ENCODE assay signal across 8 cellular contexts in the genomic region with DNA sequence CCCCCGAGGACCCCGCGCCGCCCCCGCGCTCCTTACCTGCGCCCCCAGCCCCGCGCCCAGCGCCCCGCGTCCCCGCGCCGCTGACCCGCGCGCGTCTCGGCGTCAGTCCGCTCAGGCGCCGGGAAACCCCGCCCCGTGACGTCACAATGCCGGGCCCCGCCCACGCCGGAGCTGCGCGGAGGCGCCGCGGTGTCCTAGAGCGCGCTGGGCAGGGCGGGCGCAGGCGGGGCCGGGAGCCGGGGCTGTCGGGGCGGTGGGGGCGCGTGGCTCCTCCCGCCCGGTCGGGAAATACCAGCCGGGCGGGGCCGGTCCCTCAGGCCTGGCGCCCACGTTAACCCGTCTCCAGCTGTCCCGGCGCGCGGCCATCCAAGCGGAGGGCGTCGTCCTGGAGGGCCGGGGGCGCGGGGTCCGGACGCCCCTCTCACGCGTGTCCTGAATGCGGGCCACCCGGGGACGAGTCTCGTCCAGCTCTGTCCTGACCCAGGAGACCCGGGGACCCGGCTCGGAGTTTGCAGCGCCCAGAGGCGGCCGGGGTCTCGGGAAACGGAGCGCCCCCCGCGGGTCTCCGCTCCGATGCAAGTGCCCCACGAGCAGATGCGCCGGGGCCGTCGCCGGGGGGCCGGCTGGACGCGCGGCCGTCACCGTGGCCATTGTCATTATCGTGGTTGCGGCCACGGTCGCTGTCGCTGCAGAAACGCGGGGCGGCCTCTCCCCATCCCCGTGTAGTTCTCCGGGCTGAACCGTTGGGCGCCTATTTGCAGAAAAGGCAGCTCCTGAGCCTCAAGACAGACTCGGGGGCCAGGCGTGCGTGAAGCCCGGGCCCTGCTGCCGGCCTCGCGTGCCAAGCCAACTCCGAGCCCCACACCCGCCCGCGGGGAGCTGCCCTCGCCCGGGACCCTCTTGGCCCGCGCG. TPM values are rescaled to one million over a fixed set of nuclear protein-coding genes. Genes with fewer than 3 reads are reported as not detected.
DNase-seq lines count a peak whose midpoint lies in the region; ATAC-seq and TF ChIP-seq lines count a peak whose summit lies in the region.

A gene (minus strand): TSS at position 109 of the 912 bp plus-strand sequence. CDS start 727 bp downstream, outside the sequence.

- ATAC-seq in HG02970 (IDR thresholded peaks at IDR 0.05; ENCODE audit: low FRiP score, unreplicated experiment): peak; percentile 89
- ATAC-seq in activated CD4-positive, CD25-positive, alpha-beta regulatory T cell treated with anti-CD3 and anti-CD28 coated beads, Interleukin-2, amount 50 U/mL, for 24 hours: peak; percentile 88 to 91
- ATAC-seq in central memory CD8-positive, alpha-beta T cell (replicated peaks; ENCODE audit: extremely low read depth, poor library complexity, severe bottlenecking): peak; percentile 95

- H3K36me3 Mint-ChIP-seq in central memory CD8-positive, alpha-beta T cell (ENCODE audit: insufficient read depth): peaks cover 15% of the 10 kb centered on the region

- H3K36me3 ChIP-seq in kidney epithelial cell (ENCODE audit: control insufficient read depth, insufficient read depth, low read length): no peaks in the 10 kb centered on the region

- H3K4me1 Mint-ChIP-seq in central memory CD8-positive, alpha-beta T cell: peaks cover 22% of the 10 kb centered on the region

- H3K4me3 Mint-ChIP-seq in central memory CD8-positive, alpha-beta T cell: peak within 1 kb of the TSS; percentile 81

- no peaks in the 10 kb centered on the region for H3K27me3 Mint-ChIP-seq in central memory CD8-positive, alpha-beta T cell

- no peaks in the 10 kb centered on the region for H3K9me3 Mint-ChIP-seq in central memory CD8-positive, alpha-beta T cell

- H3K27ac Mint-ChIP-seq in central memory CD8-positive, alpha-beta T cell (ENCODE audit: low read depth): peak within 1 kb of the TSS; percentile 79

- TF ChIP-seq CTCF in kidney epithelial cell (IDR thresholded peaks at IDR 0.05; ENCODE audit: insufficient read depth, low read length, poor library complexity, severe bottlenecking): no peak

- H3K4me3 ChIP-seq in kidney epithelial cell (ENCODE audit: low read depth, low read length): peak within 1 kb of the TSS; percentile 81

- H3K27me3 ChIP-seq in kidney epithelial cell (ENCODE audit: control insufficient read depth, insufficient read depth, low read length): no peaks in the 10 kb centered on the region

- DNase-seq in NCI-H187 (lab: John Stamatoyannopoulos, UW): peak; percentile 18 to 75
- no peak for DNase-seq in NCI-H187 treated with DMSO at 0.1 percent for 48 hours (lab: John Stamatoyannopoulos, UW)
- peak; percentile 52 for DNase-seq in NCI-H2196 treated with DMSO at 0.1 percent for 48 hours (lab: John Stamatoyannopoulos, UW; ENCODE audit: unreplicated experiment)
- DNase-seq in central memory CD8-positive, alpha-beta T cell (ENCODE audit: low spot score in 2 of 2): peak; percentile 84 to 96
- DNase-seq in kidney epithelial cell (ENCODE audit: low read depth): peak; percentile 26
- peak; percentile 85 to 91 for DNase-seq in stimulated activated CD4-positive, alpha-beta T cell treated with anti-CD3 and anti-CD28 coated beads, Interleukin-15, amount 100 ng/mL, for 48 hours (ENCODE audit: low read depth in 2 of 2)

RNA-seq across cellular contexts. Expression of the gene that starts here (rescaled TPM):
- total RNA-seq in kidney epithelial cell: 30.5 and 36.3 TPM in 2 replicates
